Comparison of ENCODE assay signal across 1 cellular context in genomic region chr6:330948-331347, GRCh38.
TF ChIP-seq lines count a peak whose summit lies in the region.

No MANE protein-coding gene starts in this region.

TF ChIP-seq in GM12878, 131 proteins besides CTCF, POLR2A, EP300 and RAD21:
- TF ChIP-seq MLLT1 (IDR thresholded peaks at IDR 0.05) (peak; percentile 60), ZBTB4 (CRISPR knock-in tag; IDR thresholded peaks at IDR 0.05) (peak; percentile 71; the same call in 1 of the 2 replicates), HDAC2 (IDR thresholded peaks at IDR 0.05) (no peak), KDM1A (IDR thresholded peaks at IDR 0.05; ENCODE audit: borderline replicate concordance) (no peak), ZBTB40 (IDR thresholded peaks at IDR 0.05; ENCODE audit: borderline replicate concordance) (0 out of 2 replicates have a peak, but pooled peaks have one; percentile 40), PAX8 (IDR thresholded peaks at IDR 0.05) (0 out of 2 replicates have a peak, but pooled peaks have one; percentile 64), BMI1 (IDR thresholded peaks at IDR 0.05; ENCODE audit: borderline replicate concordance) (0 out of 2 replicates have a peak, but pooled peaks have one; percentile 2)
